27 cellular contexts compared by ENCODE assay signal in the genomic region with DNA sequence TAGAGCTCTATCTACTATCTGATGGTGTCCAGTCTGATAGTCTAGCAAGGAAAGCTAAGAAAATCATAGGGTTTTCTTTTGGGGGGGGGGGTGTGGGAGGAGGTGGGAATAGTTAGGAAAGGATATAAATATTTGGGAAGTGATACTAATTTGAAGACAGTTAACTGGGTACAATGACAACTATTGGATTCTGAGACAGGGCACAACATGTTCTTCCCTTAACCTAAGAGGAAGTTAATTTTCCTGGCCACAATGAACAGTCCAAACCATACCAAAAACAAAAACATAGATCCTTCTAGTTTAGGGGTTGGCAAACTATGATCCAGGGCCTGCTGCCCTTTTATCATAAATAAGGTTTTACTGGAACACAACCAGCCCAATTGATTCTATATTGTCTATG. TPM values are rescaled to one million over a fixed set of nuclear protein-coding genes. Genes with fewer than 3 reads are reported as not detected.
"Had no signal": no experiment of that assay in that cellular context is flagged by ENCODE, and none has a peak within 500 bp of the region (broad histone marks: within the 10 kb centered on the region; RNA-seq: fewer than 3 reads in every experiment).

No MANE protein-coding gene starts in this region.

- H3K4me3 ChIP-seq: K562 had no signal

- H3K27ac ChIP-seq: RWPE1 had no signal

- DNase-seq: activated CD4-positive, alpha-beta memory T cell treated with anti-CD3 and anti-CD28 coated beads for 36 hours; activated CD4-positive, alpha-beta T cell treated with anti-CD3 and anti-CD28 coated beads, Interleukin-2, amount 10 ng/mL, durations not matched to agents 7 days and 5 days; activated CD4-positive, CD25-positive, alpha-beta regulatory T cell; activated CD8-positive, alpha-beta memory T cell treated with anti-CD3 and anti-CD28 coated beads for 24 hours; activated effector memory CD4-positive, alpha-beta T cell treated with anti-CD3 and anti-CD28 coated beads, Interleukin-2, amount 50 U/mL, for 16 hours; activated naive CD4-positive, alpha-beta T cell treated with Interleukin-2 at 50 U/mL for 16 hours; activated naive CD8-positive, alpha-beta T cell treated with anti-CD3 and anti-CD28 coated beads, Interleukin-2, amount 50 U/mL, for 24 hours; activated T-cell treated with anti-CD3 and anti-CD28 coated beads, Interleukin-2, amount 50 U/mL, for 4 hours; amniotic stem cell; Karpas-422; MM.1S; NCI-H1105; NCI-H1436; NCI-H1694 treated with DMSO at 0.1 percent for 48 hours; NCI-H2081; NCI-H510A treated with DMSO at 0.1 percent for 48 hours; NCI-H69; NK-92 treated with Interleukin-12 subunit alpha and Interleukin-12 subunit beta, amount 100 ng/mL, for 24 hours; OCI-M1; SHP77 treated with DMSO at 0.1 percent for 48 hours; T-helper 17 cell; T-helper 9 cell had no signal

- ATAC-seq: activated naive CD4-positive, alpha-beta T cell treated with anti-CD3 and anti-CD28 coated beads, Interleukin-2, amount 50 U/mL, for 72 hours; activated naive CD8-positive, alpha-beta T cell treated with anti-CD3 and anti-CD28 coated beads, Interleukin-2, amount 50 U/mL, for 24 hours; activated T-cell treated with anti-CD3 and anti-CD28 coated beads, Interleukin-2, amount 50 U/mL, for 4 hours; K562; Panc1; T-helper 17 cell had no signal

RNA-seq across cellular contexts. Expression of a gene that starts 10.0 kb away (rescaled TPM):
- total RNA-seq: SK-MEL-5 had no signal
